8 cellular contexts compared by ENCODE assay signal in genomic region chr1:28370220-28371010, GRCh38. TPM values are rescaled to one million over a fixed set of nuclear protein-coding genes. Genes with fewer than 3 reads are reported as not detected.
DNase-seq lines count a peak whose midpoint lies in the region; ATAC-seq, FAIRE-seq and TF ChIP-seq lines count a peak whose summit lies in the region.

No MANE protein-coding gene starts in this region.

- peak; percentile 41 for ATAC-seq in CD4-positive, alpha-beta T cell (ENCODE audit: poor library complexity)
- no peak for ATAC-seq in HG03378 (IDR thresholded peaks at IDR 0.05; ENCODE audit: unreplicated experiment)

- peaks cover 28% of the 10 kb centered on the region for H3K36me3 Mint-ChIP-seq in CD4-positive, alpha-beta T cell (ENCODE audit: low read depth)
- peaks cover 16% of the 10 kb centered on the region for H3K36me3 Mint-ChIP-seq in activated CD4-positive, alpha-beta T cell treated with anti-CD3 and anti-CD28 coated beads, Interleukin-2, amount 10 ng/mL, durations not matched to agents 7 days and 5 days (ENCODE audit: low read depth)

- TF ChIP-seq CTCF in CD4-positive, alpha-beta T cell (IDR thresholded peaks at IDR 0.05), result no peak
- peak in 1 of 3 experiments; percentile 29 for TF ChIP-seq CTCF in esophagus muscularis mucosa (IDR thresholded peaks at IDR 0.05)

- peak overlapping the region; percentile 84 for H3K27ac Mint-ChIP-seq in CD4-positive, alpha-beta T cell
- peak overlapping the region; percentile 94 for H3K27ac Mint-ChIP-seq in activated CD4-positive, alpha-beta T cell treated with anti-CD3 and anti-CD28 coated beads, Interleukin-2, amount 10 ng/mL, durations not matched to agents 7 days and 5 days

- POLR2A ChIA-PET in CD4-positive, alpha-beta T cell (lab: Charles Lee), result interaction anchor here (0.7 to 3.8 kb wide), 4 partner anchors 41 to 369 kb away, joined by 3 to 24 read pairs (median 3); partner anchors contain the start of genes MED18 and TAF12
- POLR2A ChIA-PET in activated CD4-positive, alpha-beta T cell treated with anti-CD3 and anti-CD28 coated beads, Interleukin-2, amount 10 ng/mL, durations not matched to agents 7 days and 5 days (lab: Charles Lee), result interaction anchor here (0.7 kb wide), 1 partner anchor 163 kb away, joined by 5 read pairs; no protein-coding TSS in a partner anchor

- DNase-seq in CD4-positive, alpha-beta T cell, result peak in 6 of 10 experiments; percentile 1 to 35 (median 4)
- DNase-seq in GM19239 (ENCODE audit: insufficient read length, low spot score), result peak; percentile 32
- DNase-seq in LHCN-M2 (ENCODE audit: low read depth), result peak; percentile 68
- DNase-seq in activated CD4-positive, alpha-beta T cell treated with anti-CD3 and anti-CD28 coated beads, Interleukin-2, amount 10 ng/mL, durations not matched to agents 7 days and 5 days, result peak; percentile 37
- DNase-seq in esophagus muscularis mucosa (ENCODE audit: extremely low spot score), result no peak
- peak; percentile 53 for DNase-seq in urothelium cell line (ENCODE audit: low spot score)

- peak overlapping the region; percentile 69 for H3K27ac ChIP-seq in CD4-positive, alpha-beta T cell (ENCODE audit: low read depth, low read length)
- H3K27ac ChIP-seq in esophagus muscularis mucosa (replicated peaks in 1 of 4) (peak overlapping the region; percentile 92 to 98 (median 94)), muscle layer of duodenum (ENCODE audit: low read length) (peak overlapping the region; percentile 82)

- no peaks in the 10 kb centered on the region for H3K27me3 ChIP-seq in CD4-positive, alpha-beta T cell (ENCODE audit: control insufficient read depth, insufficient read depth, low read length)
- H3K27me3 ChIP-seq in esophagus muscularis mucosa (no peaks in the 10 kb centered on the region), muscle layer of duodenum (ENCODE audit: low read depth, low read length) (no peaks in the 10 kb centered on the region)

- FAIRE-seq in GM19239 (lab: Jason Lieb, UNC), result no peak
- no peak for FAIRE-seq in urothelium cell line (lab: Jason Lieb, UNC)

- H3K36me3 ChIP-seq in esophagus muscularis mucosa, result no peaks in the 10 kb centered on the region
- no peaks in the 10 kb centered on the region for H3K36me3 ChIP-seq in muscle layer of duodenum (ENCODE audit: control insufficient read depth in 1 of 2, insufficient read depth in 2 of 2, low read length in 2 of 2)

- no peaks in the 10 kb centered on the region for H3K9me3 Mint-ChIP-seq in CD4-positive, alpha-beta T cell
- no peaks in the 10 kb centered on the region for H3K9me3 Mint-ChIP-seq in activated CD4-positive, alpha-beta T cell treated with anti-CD3 and anti-CD28 coated beads, Interleukin-2, amount 10 ng/mL, durations not matched to agents 7 days and 5 days

- no peaks in the 10 kb centered on the region for H3K27me3 Mint-ChIP-seq in CD4-positive, alpha-beta T cell
- no peaks in the 10 kb centered on the region for H3K27me3 Mint-ChIP-seq in activated CD4-positive, alpha-beta T cell treated with anti-CD3 and anti-CD28 coated beads, Interleukin-2, amount 10 ng/mL, durations not matched to agents 7 days and 5 days

- H3K9me3 ChIP-seq in CD4-positive, alpha-beta T cell (ENCODE audit: control insufficient read depth, low read length), result no peaks in the 10 kb centered on the region
- no peaks in the 10 kb centered on the region for H3K9me3 ChIP-seq in esophagus muscularis mucosa
- H3K9me3 ChIP-seq in muscle layer of duodenum (ENCODE audit: control insufficient read depth in 1 of 2, low read length in 2 of 2), result no peaks in the 10 kb centered on the region

- H3K4me1 Mint-ChIP-seq in CD4-positive, alpha-beta T cell (ENCODE audit: low read depth), result peaks cover 39% of the 10 kb centered on the region
- H3K4me1 Mint-ChIP-seq in activated CD4-positive, alpha-beta T cell treated with anti-CD3 and anti-CD28 coated beads, Interleukin-2, amount 10 ng/mL, durations not matched to agents 7 days and 5 days, result peaks cover 32% of the 10 kb centered on the region

- peak overlapping the region; percentile 94 for H3K4me3 Mint-ChIP-seq in CD4-positive, alpha-beta T cell
- H3K4me3 Mint-ChIP-seq in activated CD4-positive, alpha-beta T cell treated with anti-CD3 and anti-CD28 coated beads, Interleukin-2, amount 10 ng/mL, durations not matched to agents 7 days and 5 days, result peak overlapping the region; percentile 85

- TF ChIP-seq POLR2A in esophagus muscularis mucosa (IDR thresholded peaks at IDR 0.05; ENCODE audit: low read depth), result no peak

- TF ChIP-seq EP300 in esophagus muscularis mucosa (IDR thresholded peaks at IDR 0.05), result no peak

- intact Hi-C loops in CD4-positive, alpha-beta T cell (cut with DNase I, micrococcal nuclease), result loop anchor here in 1 of 2 experiments (5.0 kb wide), 1 partner anchor 132 kb away; no protein-coding TSS in a partner anchor
- intact Hi-C loops in esophagus muscularis mucosa (cut with DNase I), result no loop called here

- peak overlapping the region; percentile 81 to 92 (median 88) for H3K4me3 ChIP-seq in esophagus muscularis mucosa
- peak overlapping the region; percentile 90 to 92 for H3K4me3 ChIP-seq in muscle layer of duodenum (ENCODE audit: low read depth in 1 of 2, low read length in 2 of 2)

- CTCF ChIA-PET in CD4-positive, alpha-beta T cell (lab: Charles Lee), result interaction anchor here (0.6 to 3.5 kb wide), 4 partner anchors 11 to 404 kb away, joined by 3 to 16 read pairs (median 6); no protein-coding TSS in a partner anchor
- CTCF ChIA-PET in activated CD4-positive, alpha-beta T cell treated with anti-CD3 and anti-CD28 coated beads, Interleukin-2, amount 10 ng/mL, durations not matched to agents 7 days and 5 days (lab: Charles Lee), result interaction anchor here (0.9 to 1.9 kb wide), 3 partner anchors 10 to 54 kb away, joined by 3 to 4 read pairs (median 4); no protein-coding TSS in a partner anchor

- 33% methylated on average over 32 of the region's 32 CpGs for WGBS in esophagus muscularis mucosa

- H3K4me1 ChIP-seq in esophagus muscularis mucosa (peaks cover 10 to 47% (median 41%) of the 10 kb centered on the region in 4 donors), muscle layer of duodenum (ENCODE audit: control insufficient read depth in 1 of 2, insufficient read depth in 2 of 2, low read length in 2 of 2) (peaks cover 11 to 17% of the 10 kb centered on the region in 2 donors)

RNA-seq across cellular contexts. Expression of gene PHACTR4, which starts 0.9 kb away (rescaled TPM):
- total RNA-seq in CD4-positive, alpha-beta T cell, result 10 to 100 TPM; 26.0 to 26.3 TPM
- 12.6 and 19.7 TPM in 2 replicates for total RNA-seq in LHCN-M2 (2014; rRNA removed)
- polyA plus RNA-seq in LHCN-M2 (2012), result 17.8 TPM
- total RNA-seq in activated CD4-positive, alpha-beta T cell treated with anti-CD3 and anti-CD28 coated beads, Interleukin-2, amount 10 ng/mL, durations not matched to agents 7 days and 5 days, result 10 to 100 TPM; 29.0 to 34.9 TPM
- 10 to 100 TPM; 21.0 to 32.4 (median 27.7) TPM for total RNA-seq in esophagus muscularis mucosa

RNA-seq across cellular contexts. Expression of gene MED18, which starts 41.6 kb away (rescaled TPM):
- total RNA-seq in CD4-positive, alpha-beta T cell, result 1 to 10 TPM; 1.9 to 4.8 TPM
- 18.4 and 19.2 TPM in 2 replicates for total RNA-seq in LHCN-M2 (2014; rRNA removed)
- 21.3 TPM for polyA plus RNA-seq in LHCN-M2 (2012)
- total RNA-seq in activated CD4-positive, alpha-beta T cell treated with anti-CD3 and anti-CD28 coated beads, Interleukin-2, amount 10 ng/mL, durations not matched to agents 7 days and 5 days, result 10 to 100 TPM; 22.7 to 23.7 TPM
- 10 to 100 TPM in 3 of 4 donors, 1 to 10 TPM in 1; 8.0 to 14.5 (median 12.9) TPM for total RNA-seq in esophagus muscularis mucosa
